Comparison of ENCODE assay signal across 9 cellular contexts in the genomic region with DNA sequence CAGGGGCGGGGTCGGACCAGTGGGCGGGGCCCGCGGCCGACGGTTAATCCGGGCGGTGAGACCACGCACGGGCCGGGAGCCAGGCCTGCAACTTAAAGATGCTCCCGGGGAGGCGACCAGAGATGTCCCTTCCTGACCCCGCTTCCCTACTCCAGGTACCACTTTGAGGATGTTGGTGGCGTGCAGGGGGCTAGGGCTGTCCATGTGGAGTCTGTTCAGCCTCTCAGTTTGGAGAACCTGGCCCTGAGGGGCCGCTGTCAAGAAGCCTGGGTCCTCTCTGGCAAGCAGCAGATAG. TPM values are rescaled to one million over a fixed set of nuclear protein-coding genes. Genes with fewer than 3 reads are reported as not detected.
DNase-seq lines count a peak whose midpoint lies in the region; ATAC-seq, FAIRE-seq and TF ChIP-seq lines count a peak whose summit lies in the region.
"Had no signal": no experiment of that assay in that cellular context is flagged by ENCODE, and none has a peak within 500 bp of the region (broad histone marks: within the 10 kb centered on the region; RNA-seq: fewer than 3 reads in every experiment).

No MANE protein-coding gene starts in this region.

- peak overlapping the region; percentile 92 for H3K4me3 ChIP-seq in CD8-positive, alpha-beta memory T cell (ENCODE audit: low read length)
- H3K4me3 ChIP-seq in kidney (ENCODE audit: low read length in 2 of 2), result peak overlapping the region; percentile 96

- no peaks in the 10 kb centered on the region for H3K9me3 ChIP-seq in CD8-positive, alpha-beta memory T cell (ENCODE audit: low read length)
- H3K9me3 ChIP-seq in kidney (ENCODE audit: control insufficient read depth in 1 of 2, low read length in 2 of 2), result no peaks in the 10 kb centered on the region

- H3K4me3 Mint-ChIP-seq in CD8-positive, alpha-beta memory T cell, result peak overlapping the region; percentile 94 to 98 (median 97)

- CTCF ChIA-PET in CD8-positive, alpha-beta memory T cell (lab: Charles Lee), result interaction anchor here (0.6 to 1.6 kb wide), 8 partner anchors 9 to 299 kb away, joined by 3 to 5 read pairs (median 3); no protein-coding TSS in a partner anchor

- no peaks in the 10 kb centered on the region for H3K36me3 ChIP-seq in CD8-positive, alpha-beta memory T cell (ENCODE audit: insufficient read depth, low read length)
- no peaks in the 10 kb centered on the region for H3K36me3 ChIP-seq in kidney (ENCODE audit: control insufficient read depth in 1 of 2, insufficient read depth in 2 of 2, low read length in 2 of 2)

- H3K9me3 Mint-ChIP-seq in CD8-positive, alpha-beta memory T cell, result no peaks in the 10 kb centered on the region

- peaks cover 0 to 15% (median 3%) of the 10 kb centered on the region in 3 donors for H3K36me3 Mint-ChIP-seq in CD8-positive, alpha-beta memory T cell

- DNase-seq in CD8-positive, alpha-beta memory T cell, result peak in 3 of 5 donors; percentile 50 to 73 (median 64)
- peak; percentile 26 for DNase-seq in activated naive CD8-positive, alpha-beta T cell treated with anti-CD3 and anti-CD28 coated beads, Interleukin-2, amount 50 U/mL, for 16 hours (ENCODE audit: low read depth, low spot score)
- DNase-seq in kidney (no peak), substantia nigra (lab: John Stamatoyannopoulos, UW) (peak in 3 of 49 donors; percentile 40 to 56 (median 44)), inferior parietal cortex (ENCODE audit: extremely low spot score) (no peak), HK-2 (ENCODE audit: unreplicated experiment) (no peak)

- peak overlapping the region; percentile 57 to 96 for H3K9ac ChIP-seq in kidney (ENCODE audit: low read length in 2 of 2)

- H3K27me3 ChIP-seq in CD8-positive, alpha-beta memory T cell (ENCODE audit: insufficient read depth, low read length, poor library complexity, severe bottlenecking), result no peaks in the 10 kb centered on the region

- peaks cover 39 to 58% (median 46%) of the 10 kb centered on the region in 3 donors for H3K4me1 Mint-ChIP-seq in CD8-positive, alpha-beta memory T cell

- TF ChIP-seq CTCF in kidney (IDR thresholded peaks at IDR 0.05; ENCODE audit: borderline replicate concordance, extremely low read depth, insufficient read depth), result no peak

- intact Hi-C loops in kidney (cut with DNase I), result no loop called here

- H3K27ac ChIP-seq in CD8-positive, alpha-beta memory T cell (ENCODE audit: low read depth, low read length), result peak overlapping the region; percentile 86
- peak overlapping the region; percentile 94 to 95 for H3K27ac ChIP-seq in kidney (ENCODE audit: low read depth in 2 of 2, low read length in 2 of 2)
- peak overlapping the region; percentile 90 for H3K27ac ChIP-seq in substantia nigra (ENCODE audit: low read depth, low read length, poor library complexity, severe bottlenecking)

- no peaks in the 10 kb centered on the region for H3K27me3 Mint-ChIP-seq in CD8-positive, alpha-beta memory T cell

- peaks cover 15% of the 10 kb centered on the region for H3K4me1 ChIP-seq in CD8-positive, alpha-beta memory T cell (ENCODE audit: insufficient read depth, low read length)
- H3K4me1 ChIP-seq in kidney (ENCODE audit: control insufficient read depth in 1 of 2, insufficient read depth in 1 of 2, low read depth in 1 of 2, low read length in 2 of 2), result peaks cover 15 to 17% of the 10 kb centered on the region in 2 donors

- H3K27ac Mint-ChIP-seq in CD8-positive, alpha-beta memory T cell, result peak overlapping the region; percentile 91 to 99 (median 96)

- ATAC-seq in HG03139 (IDR thresholded peaks at IDR 0.05; ENCODE audit: unreplicated experiment) (peak; percentile 32), GM18517 (IDR thresholded peaks at IDR 0.05; ENCODE audit: unreplicated experiment) (no peak)

- FAIRE-seq in kidney (lab: Jason Lieb, UNC), result no peak

- POLR2A ChIA-PET in CD8-positive, alpha-beta memory T cell (lab: Charles Lee), result interaction anchor here (0.7 to 1.3 kb wide), 6 partner anchors 29 to 99 kb away, joined by 3 to 12 read pairs (median 6); a partner anchor contains a TSS

RNA-seq across cellular contexts. Expression of a gene that starts 0.6 kb away (rescaled TPM):
- total RNA-seq in CD8-positive, alpha-beta memory T cell, result 10 to 100 TPM; 66.2 to 71.1 TPM
- polyA plus RNA-seq in CD8-positive, alpha-beta memory T cell, result 81.7 TPM
- total RNA-seq in kidney, result 20.1 TPM
- polyA plus RNA-seq in kidney (ENCODE audit: insufficient read depth, low read depth, low replicate concordance), result 91.8 TPM

RNA-seq across cellular contexts. Expression of a gene that starts 6.2 kb away (rescaled TPM):
- 1 to 10 TPM; 2.8 to 3.7 TPM for total RNA-seq in CD8-positive, alpha-beta memory T cell
- polyA plus RNA-seq in CD8-positive, alpha-beta memory T cell, result 1.7 TPM
- 11.1 TPM for total RNA-seq in kidney
- 17.2 TPM for polyA plus RNA-seq in kidney (ENCODE audit: insufficient read depth, low read depth, low replicate concordance)

RNA-seq across cellular contexts. Expression of a gene that starts 21.0 kb away (rescaled TPM):
- not detected for total RNA-seq in CD8-positive, alpha-beta memory T cell
- not detected for polyA plus RNA-seq in CD8-positive, alpha-beta memory T cell
- total RNA-seq in kidney, result 27.8 TPM
- polyA plus RNA-seq in kidney (ENCODE audit: insufficient read depth, low read depth, low replicate concordance), result 14.0 TPM
- total RNA-seq: NCI-H460 had no signal

RNA-seq across cellular contexts. Expression of a gene that starts 40.0 kb away (rescaled TPM):
- 100 to 1,000 TPM; 167 to 168 TPM for total RNA-seq in CD8-positive, alpha-beta memory T cell
- polyA plus RNA-seq in CD8-positive, alpha-beta memory T cell, result 17.7 TPM
- total RNA-seq in kidney, result 49.5 TPM
- 7.6 TPM for polyA plus RNA-seq in kidney (ENCODE audit: insufficient read depth, low read depth, low replicate concordance)

RNA-seq across cellular contexts. Expression of a gene that starts 41.2 kb away (rescaled TPM):
- total RNA-seq in CD8-positive, alpha-beta memory T cell, result 10 to 100 TPM; 69.2 to 70.2 TPM
- 36.8 TPM for polyA plus RNA-seq in CD8-positive, alpha-beta memory T cell
- total RNA-seq in kidney, result 57.2 TPM
- polyA plus RNA-seq in kidney (ENCODE audit: insufficient read depth, low read depth, low replicate concordance), result 12.2 TPM

Comparison
In these comparisons a context has a peak if more than half of its experiments do, and no peak if none do; other contexts are left out.
1. DNase-seq: peak in CD8-positive, alpha-beta memory T cell (3 of 5) and activated naive CD8-positive, alpha-beta T cell treated with anti-CD3 and anti-CD28 coated beads, Interleukin-2, amount 50 U/mL, for 16 hours (single experiment); none in kidney (single experiment), inferior parietal cortex (single experiment) and HK-2 (single experiment).
2. RNA of a gene that starts 21.0 kb away (total RNA-seq): 27.8 TPM in kidney (single experiment); not detected in CD8-positive, alpha-beta memory T cell; every median in the first group is over 10 times any median in the second.
3. Peak in every context shown above with its lines, with median percentiles within 50 percentile points of each other: H3K27ac ChIP-seq.